In the genomic region with DNA sequence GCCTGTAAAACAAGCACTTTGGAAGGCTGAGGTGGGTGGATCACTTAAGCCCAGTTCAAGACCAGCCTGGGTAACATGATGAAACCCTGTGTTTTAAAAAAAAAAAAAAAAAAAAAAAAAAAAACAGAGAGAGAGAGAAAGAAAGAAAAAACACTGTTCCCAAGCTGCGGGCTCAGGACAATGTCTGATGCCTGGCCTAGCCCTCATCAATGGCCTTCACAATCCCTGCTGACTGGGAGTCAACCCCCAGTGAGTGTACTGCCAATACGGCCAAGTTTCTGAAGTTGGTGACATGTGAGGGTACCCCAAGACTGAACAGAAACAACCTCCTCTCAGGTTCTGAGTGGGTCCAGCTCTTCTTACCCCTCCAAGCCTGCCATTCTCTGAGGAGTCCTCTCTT, we compare ENCODE assay signal across 9 cellular contexts.
DNase-seq lines count a peak whose midpoint lies in the region; TF ChIP-seq lines count a peak whose summit lies in the region.
"Had no signal": no experiment of that assay in that cellular context is flagged by ENCODE, and none has a peak within 500 bp of the region (broad histone marks: within the 10 kb centered on the region; RNA-seq: fewer than 3 reads in every experiment).

No MANE protein-coding gene starts in this region.

- peak overlapping the region in 10 of 11 experiments; percentile 0 to 73 (median 28); a peak in 11 of 22 replicates for H3K9ac ChIP-seq in BLaER1 treated with 17β-estradiol and CSF1 and Interleukin-3, amounts not matched to agents 10 nM and 100 nM
- H3K9ac ChIP-seq in neural progenitor cell: no peak overlapping the region

- H4K20me1 ChIP-seq in BLaER1 treated with 17β-estradiol and CSF1 and Interleukin-3, amounts not matched to agents 10 nM and 100 nM: peaks cover 100% of the 10 kb centered on the region in 11 experiments
- peaks cover 90% of the 10 kb centered on the region for H4K20me1 ChIP-seq in PC-9 (ENCODE audit: insufficient read depth)
- H4K20me1 ChIP-seq in neural progenitor cell (ENCODE audit: low read depth): peaks cover 100% of the 10 kb centered on the region

- no peaks in the 10 kb centered on the region for H3K27me3 ChIP-seq in BLaER1 treated with 17β-estradiol and CSF1 and Interleukin-3, amounts not matched to agents 10 nM and 100 nM
- H3K27me3 ChIP-seq in PC-9 (ENCODE audit: insufficient read depth, low read depth) (no peaks in the 10 kb centered on the region), neural progenitor cell (no peaks in the 10 kb centered on the region)

- peak overlapping the region; percentile 75 to 98 (median 90) for H3K4me2 ChIP-seq in BLaER1 treated with 17β-estradiol and CSF1 and Interleukin-3, amounts not matched to agents 10 nM and 100 nM
- H3K4me2 ChIP-seq in PC-9: peak overlapping the region; percentile 29; the same call in 1 of the 2 replicates
- H3K4me2 ChIP-seq in neural progenitor cell: no peak overlapping the region

- peak overlapping the region; percentile 93 for H3K27ac Mint-ChIP-seq in neural progenitor cell

- DNase-seq in PC-9 (no peak), epithelial cell of prostate (ENCODE audit: low read depth, low spot score) (no peak), neural progenitor cell (ENCODE audit: low spot score) (no peak), Kasumi-1 (lab: John Stamatoyannopoulos, UW) (no peak), retina (no peak), NCI-H1930 (lab: John Stamatoyannopoulos, UW) (no peak), NAMALWA (ENCODE audit: low spot score) (no peak)
- DNase-seq: stimulated activated CD4-positive, alpha-beta T cell treated with anti-CD3 and anti-CD28 coated beads, Interleukin-4, amount 100 ng/mL, for 1 hour had no signal

- CTCF ChIA-PET in PC-9 (lab: Charles Lee): interaction anchor here (0.6 to 0.7 kb wide), 2 partner anchors 9 to 120 kb away, joined by 3 to 9 read pairs; no protein-coding TSS in a partner anchor

- H3F3A ChIP-seq in PC-9 (ENCODE audit: insufficient read depth, low read depth) (peaks cover 59% of the 10 kb centered on the region), neural progenitor cell (ENCODE audit: low read depth) (peaks cover 13% of the 10 kb centered on the region)

- H3K9me3 Mint-ChIP-seq in neural progenitor cell: no peaks in the 10 kb centered on the region

- peaks cover 4% of the 10 kb centered on the region for H3K27me3 Mint-ChIP-seq in neural progenitor cell (ENCODE audit: insufficient read depth, low read depth)

- intact Hi-C loops in PC-9 (cut with micrococcal nuclease; ENCODE audit: unreplicated experiment): loop anchor here (5.0 kb wide), 1 partner anchor 48 kb away; no protein-coding TSS in a partner anchor

- peak overlapping the region in 9 of 11 experiments; percentile 6 to 67 (median 24); a peak in 12 of 22 replicates for H3K27ac ChIP-seq in BLaER1 treated with 17β-estradiol and CSF1 and Interleukin-3, amounts not matched to agents 10 nM and 100 nM
- H3K27ac ChIP-seq in PC-9 (peak overlapping the region; percentile 67), epithelial cell of prostate (peak overlapping the region; percentile 17), neural progenitor cell (no peak overlapping the region)

- H2AFZ ChIP-seq in PC-9 (no peak overlapping the region), neural progenitor cell (replicated peaks) (no peak overlapping the region)

- no peak for TF ChIP-seq CTCF in PC-9 (conservative IDR thresholded peaks at IDR 0.05)
- TF ChIP-seq CTCF in neural progenitor cell (IDR thresholded peaks at IDR 0.05): no peak

- H3K4me3 Mint-ChIP-seq in neural progenitor cell: peak overlapping the region; percentile 73

- H3K36me3 Mint-ChIP-seq in neural progenitor cell: peaks cover 2% of the 10 kb centered on the region

- BruUV-seq in PC-9 (replicated peaks; lab: Mats Ljungman, UMichigan): no TSS peak

- H3K4me1 ChIP-seq in BLaER1 treated with 17β-estradiol and CSF1 and Interleukin-3, amounts not matched to agents 10 nM and 100 nM: peaks cover 99 to 100% (median 100%) of the 10 kb centered on the region in 10 experiments
- peaks cover 55% of the 10 kb centered on the region for H3K4me1 ChIP-seq in PC-9 (replicated peaks; ENCODE audit: insufficient read depth)
- peaks cover 15% of the 10 kb centered on the region for H3K4me1 ChIP-seq in neural progenitor cell

- H3K9me3 ChIP-seq in BLaER1 treated with 17β-estradiol and CSF1 and Interleukin-3, amounts not matched to agents 10 nM and 100 nM (replicated peaks in 1 of 11): no peaks in the 10 kb centered on the region
- H3K9me3 ChIP-seq in PC-9 (ENCODE audit: insufficient read depth, low read depth): no peaks in the 10 kb centered on the region
- no peaks in the 10 kb centered on the region for H3K9me3 ChIP-seq in neural progenitor cell (ENCODE audit: low read depth)

- H3K4me1 Mint-ChIP-seq in neural progenitor cell: peaks cover 53% of the 10 kb centered on the region

- H3K36me3 ChIP-seq in BLaER1 treated with 17β-estradiol and CSF1 and Interleukin-3, amounts not matched to agents 10 nM and 100 nM: peaks cover 0 to 8% (median 3%) of the 10 kb centered on the region in 11 experiments; a peak in 16 of 22 replicates
- H3K36me3 ChIP-seq in PC-9 (ENCODE audit: low read depth) (peaks cover 5% of the 10 kb centered on the region; the same call in 1 of the 2 replicates), neural progenitor cell (no peaks in the 10 kb centered on the region)

- no peaks in the 10 kb centered on the region for H3K9me2 ChIP-seq in PC-9 (ENCODE audit: insufficient read depth)

- H3K4me3 ChIP-seq in BLaER1 treated with 17β-estradiol and CSF1 and Interleukin-3, amounts not matched to agents 10 nM and 100 nM: no peak overlapping the region
- no peak overlapping the region for H3K4me3 ChIP-seq in PC-9
- H3K4me3 ChIP-seq in neural progenitor cell: no peak overlapping the region

- H3K79me2 ChIP-seq in PC-9 (ENCODE audit: low read depth) (peaks cover 93% of the 10 kb centered on the region), neural progenitor cell (ENCODE audit: low read depth) (peaks cover 99% of the 10 kb centered on the region)

- POLR2A ChIA-PET in PC-9 (lab: Charles Lee; ENCODE audit: unreplicated experiment): no interaction called here
